In genomic region chr2:230457073-230457768, GRCh38 we compare ENCODE assay signal across 10 cellular contexts. TPM values are rescaled to one million over a fixed set of nuclear protein-coding genes. Genes with fewer than 3 reads are reported as not detected.
DNase-seq lines count a peak whose midpoint lies in the region; ATAC-seq and TF ChIP-seq lines count a peak whose summit lies in the region.
"Had no signal": no experiment of that assay in that cellular context is flagged by ENCODE, and none has a peak within 500 bp of the region (broad histone marks: within the 10 kb centered on the region; RNA-seq: fewer than 3 reads in every experiment).

No MANE protein-coding gene starts in this region.

- H3K36me3 Mint-ChIP-seq in activated naive CD4-positive, alpha-beta T cell treated with anti-CD3 and anti-CD28 coated beads, Interleukin-2, amount 10 ng/mL, durations not matched to agents 7 days and 5 days: peaks cover 91% of the 10 kb centered on the region
- H3K36me3 Mint-ChIP-seq in T-cell: peaks cover 92% of the 10 kb centered on the region

- no peak for TF ChIP-seq POLR2A in upper lobe of left lung (IDR thresholded peaks at IDR 0.05)

- no peaks in the 10 kb centered on the region for H3K27me3 ChIP-seq in right cardiac atrium (ENCODE audit: control insufficient read depth, insufficient read depth)
- no peaks in the 10 kb centered on the region for H3K27me3 ChIP-seq in upper lobe of left lung

- TF ChIP-seq EP300 in upper lobe of left lung (IDR thresholded peaks at IDR 0.05): peak in 1 of 4 donors; percentile 5

- H3K36me3 ChIP-seq in upper lobe of left lung: peaks cover 0 to 81% (median 36%) of the 10 kb centered on the region in 4 donors

- no peak overlapping the region for H3K4me3 Mint-ChIP-seq in activated naive CD4-positive, alpha-beta T cell treated with anti-CD3 and anti-CD28 coated beads, Interleukin-2, amount 10 ng/mL, durations not matched to agents 7 days and 5 days
- peak overlapping the region in 1 of 3 donors; percentile 4 for H3K4me3 Mint-ChIP-seq in T-cell
- H3K4me3 Mint-ChIP-seq: nephron progenitor cell had no signal

- peaks cover 11% of the 10 kb centered on the region for H3K9me3 Mint-ChIP-seq in activated naive CD4-positive, alpha-beta T cell treated with anti-CD3 and anti-CD28 coated beads, Interleukin-2, amount 10 ng/mL, durations not matched to agents 7 days and 5 days
- peaks cover 3 to 8% (median 7%) of the 10 kb centered on the region in 3 donors for H3K9me3 Mint-ChIP-seq in T-cell

- ATAC-seq in T-cell (replicated peaks in 1 of 4) (peak in 3 of 4 experiments; percentile 30 to 62 (median 48)), right cardiac atrium (peak; percentile 47 to 62), upper lobe of left lung (ENCODE audit: low FRiP score in 2 of 2) (peak; percentile 76 to 83)

- no peak overlapping the region for H3K4me3 ChIP-seq in right cardiac atrium (ENCODE audit: low read length)
- H3K4me3 ChIP-seq in upper lobe of left lung: no peak overlapping the region

- no peak for DNase-seq in activated naive CD4-positive, alpha-beta T cell treated with anti-CD3 and anti-CD28 coated beads, Interleukin-2, amount 10 ng/mL, durations not matched to agents 7 days and 5 days
- no peak for DNase-seq in activated naive CD4-positive, alpha-beta T cell (lab: John Stamatoyannopoulos, UW)
- DNase-seq in T-cell: peak in 1 of 34 experiments; percentile 11
- no peak for DNase-seq in right cardiac atrium
- DNase-seq in upper lobe of left lung: peak in 1 of 2 donors; percentile 50
- no peak for DNase-seq in ureter (ENCODE audit: low spot score)
- no peak for DNase-seq in DMS153 (lab: John Stamatoyannopoulos, UW)
- no peak for DNase-seq in DMS79 (lab: John Stamatoyannopoulos, UW)
- DNase-seq: NCI-H1105, nephron progenitor cell had no signal

- POLR2A ChIA-PET in T-cell (lab: Charles Lee): interaction anchor here in 1 of 2 donors (0.6 kb wide), 1 partner anchor 429 kb away, joined by 7 read pairs; no protein-coding TSS in a partner anchor

- intact Hi-C loops in right cardiac atrium (cut with DNase I): no loop called here

- no peaks in the 10 kb centered on the region for H3K4me1 ChIP-seq in right cardiac atrium (ENCODE audit: control insufficient read depth, insufficient read depth, low read length)
- peaks cover 0 to 18% (median 4%) of the 10 kb centered on the region in 4 donors for H3K4me1 ChIP-seq in upper lobe of left lung

- H3K27me3 Mint-ChIP-seq in activated naive CD4-positive, alpha-beta T cell treated with anti-CD3 and anti-CD28 coated beads, Interleukin-2, amount 10 ng/mL, durations not matched to agents 7 days and 5 days: no peaks in the 10 kb centered on the region
- H3K27me3 Mint-ChIP-seq in T-cell: no peaks in the 10 kb centered on the region

- H3K9me3 ChIP-seq in right cardiac atrium (ENCODE audit: control insufficient read depth, low read length): no peaks in the 10 kb centered on the region
- H3K9me3 ChIP-seq in upper lobe of left lung: peaks cover 0 to 4% (median 0%) of the 10 kb centered on the region in 4 donors

- peaks cover 59% of the 10 kb centered on the region for H3K4me1 Mint-ChIP-seq in activated naive CD4-positive, alpha-beta T cell treated with anti-CD3 and anti-CD28 coated beads, Interleukin-2, amount 10 ng/mL, durations not matched to agents 7 days and 5 days
- H3K4me1 Mint-ChIP-seq in T-cell: peaks cover 68 to 80% (median 75%) of the 10 kb centered on the region in 3 donors
- H3K4me1 Mint-ChIP-seq: nephron progenitor cell had no signal

- 75% methylated on average over 4 of the region's 4 CpGs for WGBS in right cardiac atrium
- WGBS in upper lobe of left lung, 2 donors: 51 to 84% methylated on average over 4 of the region's 4 CpGs

- TF ChIP-seq CTCF in upper lobe of left lung (IDR thresholded peaks at IDR 0.05): no peak

- H3K27ac ChIP-seq in right cardiac atrium (ENCODE audit: low read length) (no peak overlapping the region), upper lobe of left lung (peak overlapping the region; percentile 54 to 78 (median 75))

- CTCF ChIA-PET in activated naive CD4-positive, alpha-beta T cell treated with anti-CD3 and anti-CD28 coated beads, Interleukin-2, amount 10 ng/mL, durations not matched to agents 7 days and 5 days (lab: Charles Lee): no interaction called here
- CTCF ChIA-PET in T-cell (lab: Charles Lee): interaction anchor here in 1 of 2 donors (0.5 kb wide), 1 partner anchor 182 kb away, joined by 3 read pairs; no protein-coding TSS in a partner anchor

- peak overlapping the region; percentile 83 for H3K27ac Mint-ChIP-seq in activated naive CD4-positive, alpha-beta T cell treated with anti-CD3 and anti-CD28 coated beads, Interleukin-2, amount 10 ng/mL, durations not matched to agents 7 days and 5 days
- H3K27ac Mint-ChIP-seq in T-cell: peak overlapping the region; percentile 57 to 84
- H3K27ac Mint-ChIP-seq: nephron progenitor cell had no signal

RNA-seq across cellular contexts. Expression of gene SP100, which starts 41.2 kb away (rescaled TPM):
- 100 to 1,000 TPM; 188 to 271 (median 217) TPM for total RNA-seq in T-cell
- total RNA-seq in right cardiac atrium: 10 to 100 TPM; 70.8 to 88.3 (median 76.5) TPM
- polyA plus RNA-seq in right cardiac atrium: 64.5 TPM
- 100 to 1,000 TPM; 117 to 260 (median 153) TPM for total RNA-seq in upper lobe of left lung
- 129 TPM for total RNA-seq in ureter
